In genomic region chr12:110582286-110583136, GRCh38 we compare ENCODE assay signal across 8 cellular contexts. TPM values are rescaled to one million over a fixed set of nuclear protein-coding genes. Genes with fewer than 3 reads are reported as not detected.
DNase-seq lines count a peak whose midpoint lies in the region; ATAC-seq and TF ChIP-seq lines count a peak whose summit lies in the region.

No MANE protein-coding gene starts in this region.

- peak; percentile 43 for ATAC-seq in GM21619 (IDR thresholded peaks at IDR 0.05; ENCODE audit: unreplicated experiment)

- no peaks in the 10 kb centered on the region for H3K9me2 ChIP-seq in Karpas-422 (replicated peaks; ENCODE audit: insufficient read depth, low read length)

- H3K9me3 ChIP-seq in Karpas-422 (ENCODE audit: low read length) = no peaks in the 10 kb centered on the region

- no peak for TF ChIP-seq POLR2A in lower leg skin (IDR thresholded peaks at IDR 0.05)

- H3K4me2 ChIP-seq in Karpas-422 (ENCODE audit: low read depth, low read length, poor library complexity, severe bottlenecking) = peak overlapping the region; percentile 77

- peak overlapping the region; percentile 79 for H3K27ac ChIP-seq in Karpas-422 (ENCODE audit: low read length)

- DNase-seq in GM10266 (ENCODE audit: extremely low spot score) = peak; percentile 43
- DNase-seq in Karpas-422 = peak; percentile 89
- peak; percentile 82 to 85 for DNase-seq in activated CD4-positive, alpha-beta T cell treated with anti-CD3 and anti-CD28 coated beads for 4 hours
- DNase-seq in cortex of kidney (lab: John Stamatoyannopoulos, UW) = peak; percentile 52
- peak; percentile 59 to 95 for DNase-seq in lower leg skin (ENCODE audit: low spot score in 2 of 2)
- DNase-seq in stimulated activated CD4-positive, alpha-beta T cell treated with anti-CD3 and anti-CD28 coated beads, Interleukin-4, amount 100 ng/mL, for 24 hours = peak; percentile 82
- no peak for DNase-seq in DMS153 (lab: John Stamatoyannopoulos, UW)

- 0 to 1% methylated on average over 24 to 52 of the region's 104 CpGs for WGBS in lower leg skin, 2 donors

- H3K27me3 ChIP-seq in Karpas-422 (ENCODE audit: low read length) = no peaks in the 10 kb centered on the region

- TF ChIP-seq CTCF in GM10266 (IDR thresholded peaks at IDR 0.05; ENCODE audit: control insufficient read depth, insufficient read depth, low read depth, missing control alignments) = no peak
- TF ChIP-seq CTCF in lower leg skin (IDR thresholded peaks at IDR 0.05) = no peak

- H3K79me2 ChIP-seq in Karpas-422 (ENCODE audit: low read length) = peaks cover 58% of the 10 kb centered on the region

- H3K4me3 ChIP-seq in Karpas-422 (ENCODE audit: low read length) (peak overlapping the region; percentile 76), lower leg skin (ENCODE audit: low read depth, poor library complexity, severe bottlenecking) (peak overlapping the region; percentile 95)

- H4K20me1 ChIP-seq in Karpas-422 (ENCODE audit: insufficient read depth, low read depth, low read length) = peaks cover 16% of the 10 kb centered on the region

- intact Hi-C loops in lower leg skin (cut with DNase I; ENCODE audit: low total_unique reads) = no loop called here

- no peak overlapping the region for H2AFZ ChIP-seq in Karpas-422 (ENCODE audit: low read length)

- peaks cover 21% of the 10 kb centered on the region for H3K36me3 ChIP-seq in Karpas-422 (ENCODE audit: insufficient read depth, low read length)

- H3K4me1 ChIP-seq in Karpas-422 (ENCODE audit: low read length) = peaks cover 66% of the 10 kb centered on the region

- H3K9ac ChIP-seq in Karpas-422 (ENCODE audit: low read length) = peak overlapping the region; percentile 83

RNA-seq across cellular contexts. Expression of gene PPTC7, which starts 0.6 kb away (rescaled TPM):
- 16.1 and 27.4 TPM in 2 replicates for total RNA-seq in Karpas-422 (2014; rRNA removed; shearing (Covaris generic); ENCODE audit: low replicate concordance)
- 10 to 100 TPM; 19.6 to 29.8 (median 26.0) TPM for total RNA-seq in lower leg skin

RNA-seq across cellular contexts. Expression of gene TCTN1, which starts 31.4 kb away (rescaled TPM):
- 31.0 and 31.3 TPM in 2 replicates for total RNA-seq in Karpas-422 (2014; rRNA removed; shearing (Covaris generic); ENCODE audit: low replicate concordance)
- 10 to 100 TPM; 18.6 to 44.8 (median 24.7) TPM for total RNA-seq in lower leg skin
